8 cellular contexts compared by ENCODE assay signal in the genomic region with DNA sequence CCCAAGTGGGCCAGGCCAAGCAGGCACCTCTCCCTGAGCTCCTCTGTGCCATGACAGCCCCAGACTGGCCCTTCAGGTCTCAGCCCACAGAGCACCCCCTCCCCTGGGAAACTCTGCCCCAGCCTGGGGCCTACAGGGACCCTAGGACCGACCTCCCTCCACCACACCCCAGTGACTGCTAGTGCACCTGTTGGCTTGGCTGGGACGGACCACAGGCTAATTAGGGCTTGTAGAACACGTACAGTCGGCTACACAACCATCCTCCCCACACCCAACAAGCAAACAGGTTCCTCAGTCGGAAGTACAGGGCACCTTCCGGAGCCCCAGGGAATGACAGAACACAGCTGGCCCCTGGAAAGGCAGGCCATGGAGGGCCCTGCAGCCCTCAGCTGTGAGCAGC. TPM values are rescaled to one million over a fixed set of nuclear protein-coding genes. Genes with fewer than 3 reads are reported as not detected.
DNase-seq lines count a peak whose midpoint lies in the region; ATAC-seq, FAIRE-seq and TF ChIP-seq lines count a peak whose summit lies in the region.

No MANE protein-coding gene starts in this region.

- no peaks in the 10 kb centered on the region for H3K27me3 Mint-ChIP-seq in activated T-cell treated with anti-CD3 and anti-CD28 coated beads, Interleukin-2, amount 50 U/mL, for 24 hours
- no peaks in the 10 kb centered on the region for H3K27me3 Mint-ChIP-seq in activated B cell treated with CpG ODN at 0.5 μM for 24 hours

- H3K36me3 ChIP-seq in keratinocyte (ENCODE audit: control insufficient read depth in 2 of 2, extremely low read depth in 1 of 2, insufficient read depth in 2 of 2, low read length in 2 of 2) (peaks cover 17 to 31% of the 10 kb centered on the region in 2 experiments), transverse colon (peaks cover 0 to 21% (median 10%) of the 10 kb centered on the region in 4 donors)

- no peaks in the 10 kb centered on the region for H3K27me3 ChIP-seq in keratinocyte (ENCODE audit: control insufficient read depth, extremely low read depth, insufficient read depth, low read length)
- H3K27me3 ChIP-seq in transverse colon = no peaks in the 10 kb centered on the region

- intact Hi-C loops in activated B cell treated with CpG ODN at 0.5 μM for 24 hours (cut with micrococcal nuclease) = loop anchor here (1.0 to 10.0 kb wide), 7 partner anchors 11 to 536 kb away; partner anchors contain the start of genes ADM2, LMF2, SCO2 and TUBGCP6
- intact Hi-C loops in transverse colon (cut with DNase I; ENCODE audit: low total_unique reads) = loop anchor here (10.0 kb wide), 1 partner anchor 216 kb away; the partner anchor contains the start of gene HDAC10

- peak overlapping the region; percentile 8 for H3K9ac ChIP-seq in keratinocyte (ENCODE audit: control insufficient read depth, extremely low read depth, insufficient read depth, low read length)

- no peak for DNase-seq in activated T-cell treated with anti-CD3 and anti-CD28 coated beads, Interleukin-2, amount 50 U/mL, for 24 hours
- DNase-seq in activated T-cell treated with anti-CD3 and anti-CD28 coated beads for 4 hours = no peak
- no peak for DNase-seq in activated B cell treated with CpG ODN at 0.5 μM for 24 hours
- DNase-seq in keratinocyte (ENCODE audit: low read depth, low spot score) = no peak
- peak; percentile 67 for DNase-seq in transverse colon
- DNase-seq in NCI-H526 treated with DMSO at 0.1 percent for 48 hours (lab: John Stamatoyannopoulos, UW) = no peak
- DNase-seq in HUDEP-2 (lab: John Stamatoyannopoulos, UW; ENCODE audit: unreplicated experiment in 76 of 76) = no peak
- DNase-seq in SKM-1 (lab: John Stamatoyannopoulos, UW; ENCODE audit: unreplicated experiment) = no peak

- no peak overlapping the region for H3K27ac ChIP-seq in keratinocyte (ENCODE audit: control insufficient read depth, insufficient read depth, low read length)
- peak overlapping the region; percentile 83 to 91 (median 87) for H3K27ac ChIP-seq in transverse colon

- TF ChIP-seq POLR2A in transverse colon (IDR thresholded peaks at IDR 0.05) = peak; percentile 19

- H3K4me1 ChIP-seq in keratinocyte (ENCODE audit: control insufficient read depth, extremely low read depth, insufficient read depth, low read length) (peaks cover 54% of the 10 kb centered on the region), transverse colon (peaks cover 51 to 63% (median 55%) of the 10 kb centered on the region in 4 donors)

- CTCF ChIA-PET in activated B cell treated with CpG ODN at 0.5 μM for 24 hours (lab: Charles Lee) = interaction anchor here (0.7 to 2.5 kb wide), 6 partner anchors 11 to 151 kb away, joined by 3 to 12 read pairs (median 4); partner anchors contain the start of gene SCO2

- dilution Hi-C loops in keratinocyte (cut with MboI; ENCODE audit: extremely low pct_ligation_motif_present, low sequenced_read_pairs) = no loop called here

- peak; percentile 9 for ATAC-seq in activated B cell treated with CpG ODN at 0.5 μM for 24 hours (ENCODE audit: low read depth)

- H3K9me3 Mint-ChIP-seq in activated T-cell treated with anti-CD3 and anti-CD28 coated beads, Interleukin-2, amount 50 U/mL, for 24 hours = no peaks in the 10 kb centered on the region
- H3K9me3 Mint-ChIP-seq in activated B cell treated with CpG ODN at 0.5 μM for 24 hours = no peaks in the 10 kb centered on the region

- H3K4me3 Mint-ChIP-seq in activated T-cell treated with anti-CD3 and anti-CD28 coated beads, Interleukin-2, amount 50 U/mL, for 24 hours = peak overlapping the region; percentile 96
- H3K4me3 Mint-ChIP-seq in activated B cell treated with CpG ODN at 0.5 μM for 24 hours = peak overlapping the region; percentile 68

- no peak for TF ChIP-seq EP300 in transverse colon (IDR thresholded peaks at IDR 0.05; ENCODE audit: low read depth)

- H3K9me3 ChIP-seq in keratinocyte (ENCODE audit: control insufficient read depth, low read depth, low read length) = no peaks in the 10 kb centered on the region
- no peaks in the 10 kb centered on the region for H3K9me3 ChIP-seq in transverse colon

- FAIRE-seq in keratinocyte (lab: Jason Lieb, UNC) = no peak

- H3K4me3 ChIP-seq in keratinocyte (ENCODE audit: control insufficient read depth in 2 of 3, extremely low read depth in 1 of 3, insufficient read depth in 2 of 3, low read depth in 1 of 3, low read length in 3 of 3) (peak overlapping the region in 1 of 3 experiments; percentile 18), transverse colon (peak overlapping the region in 1 of 4 donors; percentile 8)

- 30% methylated on average over 6 of the region's 6 CpGs; no CpG with 5 or more reads in 1 of the 2 donors for WGBS in transverse colon (ENCODE audit: low coverage in 1 of 2), 2 donors

- peak overlapping the region; percentile 94 for H3K27ac Mint-ChIP-seq in activated T-cell treated with anti-CD3 and anti-CD28 coated beads, Interleukin-2, amount 50 U/mL, for 24 hours
- H3K27ac Mint-ChIP-seq in activated B cell treated with CpG ODN at 0.5 μM for 24 hours = peak overlapping the region; percentile 88

- peaks cover 59% of the 10 kb centered on the region for H3K79me2 ChIP-seq in keratinocyte (ENCODE audit: control insufficient read depth, insufficient read depth, low read length)

- no peak for TF ChIP-seq CTCF in activated B cell treated with CpG ODN at 0.5 μM for 24 hours (IDR thresholded peaks at IDR 0.05)
- TF ChIP-seq CTCF in keratinocyte (optimal IDR thresholded peaks at IDR 0.05 in 1 of 3, IDR thresholded peaks at IDR 0.05 in 1 of 3, conservative IDR thresholded peaks at IDR 0.05 in 1 of 3; ENCODE audit: extremely low read depth in 1 of 3, insufficient read depth in 2 of 3, low read length in 3 of 3) = no peak
- peak in 1 of 5 experiments; percentile 30 for TF ChIP-seq CTCF in transverse colon (IDR thresholded peaks at IDR 0.05)

- in situ Hi-C loops in transverse colon (cut with MboI; ENCODE audit: low pct_ligation_motif_present in 1 of 4, low pct_unique_long_range_greater_than_20kb in 1 of 4, low sequenced_read_pairs in 3 of 4) = no loop called here

- H3K4me2 ChIP-seq in keratinocyte (ENCODE audit: control insufficient read depth, extremely low read depth, insufficient read depth, low read depth, low read length) = peak overlapping the region; percentile 64

- POLR2A ChIA-PET in activated B cell treated with CpG ODN at 0.5 μM for 24 hours (lab: Charles Lee) = interaction anchor here (0.5 to 3.7 kb wide), 21 partner anchors 10 to 632 kb away, joined by 3 to 37 read pairs (median 5); partner anchors contain the start of genes ADM2, CHKB, HDAC10 and LMF2

- H3K4me1 Mint-ChIP-seq in activated T-cell treated with anti-CD3 and anti-CD28 coated beads, Interleukin-2, amount 50 U/mL, for 24 hours (ENCODE audit: low read depth) = peaks cover 77% of the 10 kb centered on the region
- H3K4me1 Mint-ChIP-seq in activated B cell treated with CpG ODN at 0.5 μM for 24 hours = peaks cover 72% of the 10 kb centered on the region

- peaks cover 43% of the 10 kb centered on the region for H3K36me3 Mint-ChIP-seq in activated T-cell treated with anti-CD3 and anti-CD28 coated beads, Interleukin-2, amount 50 U/mL, for 24 hours (ENCODE audit: low read depth)
- peaks cover 23% of the 10 kb centered on the region for H3K36me3 Mint-ChIP-seq in activated B cell treated with CpG ODN at 0.5 μM for 24 hours (ENCODE audit: low read depth)

- peaks cover 17% of the 10 kb centered on the region for H3K9me1 ChIP-seq in keratinocyte (ENCODE audit: control insufficient read depth, extremely low read depth, insufficient read depth, low read length)

- peaks cover 41% of the 10 kb centered on the region for H4K20me1 ChIP-seq in keratinocyte (ENCODE audit: control insufficient read depth, extremely low read depth, insufficient read depth, low read length)

- no peak overlapping the region for H2AFZ ChIP-seq in keratinocyte (ENCODE audit: control insufficient read depth, low read length)

RNA-seq across cellular contexts. Expression of gene SBF1, which starts 4.3 kb away (rescaled TPM):
- 114 and 144 TPM in 2 replicates for total RNA-seq in activated B cell treated with CpG ODN at 0.5 μM for 24 hours
- 16.2 to 34.4 TPM (median 25.8 TPM) in 3 replicates for polyA plus RNA-seq in keratinocyte
- polyA plus RNA-seq in keratinocyte (2011; ENCODE audit: low read depth) = 29.5 TPM
- 13.8 and 31.0 TPM in 2 replicates for polyA plus RNA-seq in keratinocyte (2011; cell fraction: cytosol; rRNA removed)
- 54.5 and 72.8 TPM in 2 replicates for polyA plus RNA-seq in keratinocyte (2011; cell fraction: nucleus; rRNA removed)
- 41.6 and 46.7 TPM in 2 replicates for polyA plus RNA-seq in keratinocyte (2012; ENCODE audit: low replicate concordance)
- polyA minus RNA-seq in keratinocyte = 55.4 to 126 TPM (median 62.6 TPM) in 3 replicates
- polyA minus RNA-seq in keratinocyte (2011; cell fraction: cytosol; rRNA and poly(A)+ RNA removed) = 106 TPM
- polyA minus RNA-seq in keratinocyte (2011; cell fraction: nucleus; rRNA and poly(A)+ RNA removed) = 65.5 and 70.3 TPM in 2 replicates
- total RNA-seq in transverse colon = 100 to 1,000 TPM in 2 of 4 donors, 10 to 100 TPM in 2; 59.9 to 241 (median 108) TPM

RNA-seq across cellular contexts. Expression of gene ADM2, which starts 10.9 kb away (rescaled TPM):
- total RNA-seq in activated B cell treated with CpG ODN at 0.5 μM for 24 hours = 5.1 and 5.2 TPM in 2 replicates
- polyA plus RNA-seq in keratinocyte = 0.21 to 0.54 TPM (median 0.27 TPM) in 3 replicates
- 1.5 TPM for polyA plus RNA-seq in keratinocyte (2011; ENCODE audit: low read depth)
- 0.55 and 0.86 TPM in 2 replicates for polyA plus RNA-seq in keratinocyte (2011; cell fraction: cytosol; rRNA removed)
- 1.7 and 2.0 TPM in 2 replicates for polyA plus RNA-seq in keratinocyte (2011; cell fraction: nucleus; rRNA removed)
- polyA plus RNA-seq in keratinocyte (2012; ENCODE audit: low replicate concordance) = 0.79 and 6.0 TPM in 2 replicates
- polyA minus RNA-seq in keratinocyte = 0.22 to 0.95 TPM (median 0.46 TPM) in 3 replicates
- polyA minus RNA-seq in keratinocyte (2011; cell fraction: cytosol; rRNA and poly(A)+ RNA removed) = 1.2 TPM
- 0.95 and 1.2 TPM in 2 replicates for polyA minus RNA-seq in keratinocyte (2011; cell fraction: nucleus; rRNA and poly(A)+ RNA removed)
- total RNA-seq in transverse colon = 1 to 10 TPM in 3 of 4 donors, under 1 TPM in 1; 0.75 to 5.4 (median 1.2) TPM

RNA-seq across cellular contexts. Expression of gene MIOX, which starts 16.2 kb away (rescaled TPM):
- total RNA-seq in activated B cell treated with CpG ODN at 0.5 μM for 24 hours = 0.15 and 0.22 TPM in 2 replicates
- polyA plus RNA-seq in keratinocyte = not detected in 3 replicates
- not detected for polyA plus RNA-seq in keratinocyte (2011; ENCODE audit: low read depth)
- polyA plus RNA-seq in keratinocyte (2011; cell fraction: cytosol; rRNA removed) = not detected in 2 replicates
- polyA plus RNA-seq in keratinocyte (2011; cell fraction: nucleus; rRNA removed) = 0.11 TPM in 1 of 2 replicates, not detected in the other
- 0.30 TPM in 1 of 2 replicates, not detected in the other for polyA plus RNA-seq in keratinocyte (2012; ENCODE audit: low replicate concordance)
- not detected in 3 replicates for polyA minus RNA-seq in keratinocyte
- not detected for polyA minus RNA-seq in keratinocyte (2011; cell fraction: cytosol; rRNA and poly(A)+ RNA removed)
- not detected in 2 replicates for polyA minus RNA-seq in keratinocyte (2011; cell fraction: nucleus; rRNA and poly(A)+ RNA removed)
- not detected for total RNA-seq in transverse colon

RNA-seq across cellular contexts. Expression of gene LMF2, which starts 37.0 kb away (rescaled TPM):
- 76.6 and 81.0 TPM in 2 replicates for total RNA-seq in activated B cell treated with CpG ODN at 0.5 μM for 24 hours
- 13.2 to 29.4 TPM (median 22.0 TPM) in 3 replicates for polyA plus RNA-seq in keratinocyte
- 3.1 TPM for polyA plus RNA-seq in keratinocyte (2011; ENCODE audit: low read depth)
- polyA plus RNA-seq in keratinocyte (2011; cell fraction: cytosol; rRNA removed) = 6.5 and 18.4 TPM in 2 replicates
- polyA plus RNA-seq in keratinocyte (2011; cell fraction: nucleus; rRNA removed) = 104 and 135 TPM in 2 replicates
- polyA plus RNA-seq in keratinocyte (2012; ENCODE audit: low replicate concordance) = 13.9 and 37.9 TPM in 2 replicates
- 23.4 to 35.9 TPM (median 23.7 TPM) in 3 replicates for polyA minus RNA-seq in keratinocyte
- 63.7 TPM for polyA minus RNA-seq in keratinocyte (2011; cell fraction: cytosol; rRNA and poly(A)+ RNA removed)
- 60.1 and 63.4 TPM in 2 replicates for polyA minus RNA-seq in keratinocyte (2011; cell fraction: nucleus; rRNA and poly(A)+ RNA removed)
- total RNA-seq in transverse colon = 100 to 1,000 TPM in 1 of 4 donors, 10 to 100 TPM in 3; 54.0 to 119 (median 79.9) TPM

RNA-seq across cellular contexts. Expression of gene NCAPH2, which starts 37.5 kb away (rescaled TPM):
- total RNA-seq in activated B cell treated with CpG ODN at 0.5 μM for 24 hours (63.9 and 68.2 TPM in 2 replicates), transverse colon (10 to 100 TPM; 26.5 to 64.7 (median 41.6) TPM)
- 11.0 to 16.4 TPM (median 11.4 TPM) in 3 replicates for polyA plus RNA-seq in keratinocyte
- 7.2 TPM for polyA plus RNA-seq in keratinocyte (2011; ENCODE audit: low read depth)
- 7.3 and 9.1 TPM in 2 replicates for polyA plus RNA-seq in keratinocyte (2011; cell fraction: cytosol; rRNA removed)
- polyA plus RNA-seq in keratinocyte (2011; cell fraction: nucleus; rRNA removed) = 18.5 and 20.4 TPM in 2 replicates
- 11.4 and 22.5 TPM in 2 replicates for polyA plus RNA-seq in keratinocyte (2012; ENCODE audit: low replicate concordance)
- polyA minus RNA-seq in keratinocyte = 12.1 to 31.3 TPM (median 15.6 TPM) in 3 replicates
- 25.3 TPM for polyA minus RNA-seq in keratinocyte (2011; cell fraction: cytosol; rRNA and poly(A)+ RNA removed)
- 7.0 and 7.7 TPM in 2 replicates for polyA minus RNA-seq in keratinocyte (2011; cell fraction: nucleus; rRNA and poly(A)+ RNA removed)
